ENCODE assay signal across 26 cellular contexts in genomic region chr9:95343725-95344287, GRCh38. TPM values are rescaled to one million over a fixed set of nuclear protein-coding genes. Genes with fewer than 3 reads are reported as not detected.
DNase-seq lines count a peak whose midpoint lies in the region; ATAC-seq and TF ChIP-seq lines count a peak whose summit lies in the region.
"Had no signal": no experiment of that assay in that cellular context is flagged by ENCODE, and none has a peak within 500 bp of the region (broad histone marks: within the 10 kb centered on the region; RNA-seq: fewer than 3 reads in every experiment).

No MANE protein-coding gene starts in this region.

- no peak overlapping the region for H3K4me3 Mint-ChIP-seq in CD4-positive, alpha-beta T cell
- no peak overlapping the region for H3K4me3 Mint-ChIP-seq in T-helper 17 cell
- H3K4me3 Mint-ChIP-seq: activated B cell treated with CpG ODN at 0.5 μM for 24 hours; H9; natural killer cell treated with Interleukin-12 subunit alpha and Interleukin-12 subunit beta and Interleukin-15 and Interleukin-18, amount 100 ng/mL, for 72 hours; stimulated activated naive CD8-positive, alpha-beta T cell treated with anti-CD3 and anti-CD28 coated beads, Interleukin-15, Interleukin-2, amounts not matched to agents 100 ng/mL and 50 ng/mL, for 24 hours had no signal

- intact Hi-C loops in CD4-positive, alpha-beta T cell (cut with DNase I, micrococcal nuclease), result no loop called here
- intact Hi-C loops in esophagus muscularis mucosa (cut with DNase I), result no loop called here

- peaks cover 19% of the 10 kb centered on the region for H3K27me3 Mint-ChIP-seq in CD4-positive, alpha-beta T cell
- H3K27me3 Mint-ChIP-seq in T-helper 17 cell, result peaks cover 13% of the 10 kb centered on the region

- TF ChIP-seq EP300 in SK-N-SH (IDR thresholded peaks at IDR 0.05; ENCODE audit: borderline replicate concordance in 1 of 2, low read depth in 1 of 2, low read length in 1 of 2) (no peak), esophagus muscularis mucosa (IDR thresholded peaks at IDR 0.05) (no peak)

- no peak for TF ChIP-seq POLR2A in esophagus muscularis mucosa (IDR thresholded peaks at IDR 0.05; ENCODE audit: low read depth)

- no peaks in the 10 kb centered on the region for H3K9me2 ChIP-seq in SK-N-SH

- no peak overlapping the region for H3K27ac ChIP-seq in SK-N-SH (ENCODE audit: low read depth in 2 of 2, low read length in 1 of 2)
- H3K27ac ChIP-seq in CD4-positive, alpha-beta T cell (ENCODE audit: low read depth, low read length), result no peak overlapping the region
- no peak overlapping the region for H3K27ac ChIP-seq in esophagus muscularis mucosa (replicated peaks in 1 of 4)
- H3K27ac ChIP-seq: C4-2B had no signal

- CTCF ChIA-PET in SK-N-SH (lab: Yijun Ruan, JAX), result no interaction called here
- CTCF ChIA-PET in CD4-positive, alpha-beta T cell (lab: Charles Lee), result no interaction called here

- no peaks in the 10 kb centered on the region for H3K36me3 Mint-ChIP-seq in CD4-positive, alpha-beta T cell (ENCODE audit: low read depth)
- H3K36me3 Mint-ChIP-seq in T-helper 17 cell (ENCODE audit: low read depth), result peaks cover 6% of the 10 kb centered on the region
- H3K36me3 Mint-ChIP-seq: natural killer cell treated with Interleukin-12 subunit alpha and Interleukin-12 subunit beta and Interleukin-15 and Interleukin-18, amount 100 ng/mL, for 72 hours had no signal

- ATAC-seq in SK-N-SH treated with all-trans-retinoic acid at 6 μM for 48 hours (no peak; the same call in 1 of the 3 replicates), T-helper 17 cell (peak; percentile 58), HG02610 (IDR thresholded peaks at IDR 0.05; ENCODE audit: unreplicated experiment) (no peak), GM19324 (IDR thresholded peaks at IDR 0.05; ENCODE audit: low FRiP score, unreplicated experiment) (no peak)
- peak; percentile 44 for ATAC-seq in CD4-positive, alpha-beta T cell (ENCODE audit: poor library complexity)
- ATAC-seq: left cardiac atrium, mucosa of descending colon had no signal

- DNase-seq in SK-N-SH (no peak), T-helper 17 cell (no peak), esophagus muscularis mucosa (ENCODE audit: extremely low spot score) (peak; percentile 37), H4 (ENCODE audit: low spot score) (no peak)
- no peak for DNase-seq in CD4-positive, alpha-beta T cell
- DNase-seq: 8988T; activated B cell treated with CpG ODN at 0.5 μM for 24 hours; activated CD8-positive, alpha-beta memory T cell treated with anti-CD3 and anti-CD28 coated beads for 24 hours; activated naive CD4-positive, alpha-beta T cell treated with Interleukin-2 at 50 U/mL for 16 hours; activated T-cell treated with anti-CD3 and anti-CD28 coated beads, Interleukin-2, amount 50 U/mL, for 1 hour; Caco-2; DMS53; H9; hippocampal formation; Karpas-422; left cardiac atrium; mucosa of descending colon; NCI-H1694; NCI-H748 treated with DMSO at 0.1 percent for 48 hours had no signal

- no peaks in the 10 kb centered on the region; a peak in 1 of 4 replicates for H3K4me1 ChIP-seq in SK-N-SH (ENCODE audit: control insufficient read depth in 1 of 2, insufficient read depth in 2 of 2, low read depth in 1 of 2, low read length in 1 of 2)
- H3K4me1 ChIP-seq in esophagus muscularis mucosa, result peaks cover 0 to 11% (median 1%) of the 10 kb centered on the region in 4 donors
- H3K4me1 ChIP-seq: Caco-2 had no signal

- no peak overlapping the region for H3K4me3 ChIP-seq in SK-N-SH (ENCODE audit: low read depth in 2 of 2, low read length in 1 of 2)
- no peak overlapping the region for H3K4me3 ChIP-seq in esophagus muscularis mucosa
- H3K4me3 ChIP-seq: lung, mucosa of descending colon had no signal

- H3K9me3 ChIP-seq in SK-N-SH (no peaks in the 10 kb centered on the region), T-helper 17 cell (ENCODE audit: control insufficient read depth, low read length, poor library complexity, severe bottlenecking) (no peaks in the 10 kb centered on the region), esophagus muscularis mucosa (no peaks in the 10 kb centered on the region)
- H3K9me3 ChIP-seq in CD4-positive, alpha-beta T cell (ENCODE audit: control insufficient read depth, low read length), result no peaks in the 10 kb centered on the region
- H3K9me3 ChIP-seq: Caco-2, mucosa of descending colon had no signal

- no peaks in the 10 kb centered on the region for H3K36me3 ChIP-seq in SK-N-SH (replicated peaks in 1 of 2; ENCODE audit: control insufficient read depth in 1 of 2, insufficient read depth in 2 of 2, low read length in 1 of 2)
- no peaks in the 10 kb centered on the region for H3K36me3 ChIP-seq in esophagus muscularis mucosa

- H3K9me3 Mint-ChIP-seq in CD4-positive, alpha-beta T cell, result no peaks in the 10 kb centered on the region
- H3K9me3 Mint-ChIP-seq: activated B cell treated with CpG ODN at 0.5 μM for 24 hours; H9; natural killer cell treated with Interleukin-12 subunit alpha and Interleukin-12 subunit beta and Interleukin-15 and Interleukin-18, amount 100 ng/mL, for 72 hours; stimulated activated naive CD8-positive, alpha-beta T cell treated with anti-CD3 and anti-CD28 coated beads, Interleukin-15, Interleukin-2, amounts not matched to agents 100 ng/mL and 50 ng/mL, for 24 hours had no signal

- 81% methylated on average over 6 of the region's 6 CpGs for WGBS in SK-N-SH (ENCODE audit: low lambda C conversion rate)
- 92% methylated on average over 6 of the region's 6 CpGs for WGBS in esophagus muscularis mucosa

- no peaks in the 10 kb centered on the region for H3F3A ChIP-seq in SK-N-SH (replicated peaks; ENCODE audit: insufficient read depth)

- H3K4me2 ChIP-seq in SK-N-SH, result no peak overlapping the region

- no peak for TF ChIP-seq RAD21 in SK-N-SH (IDR thresholded peaks at IDR 0.05; ENCODE audit: low read length)

- no peak overlapping the region for H2AFZ ChIP-seq in SK-N-SH (ENCODE audit: low read depth)

- H3K4me1 Mint-ChIP-seq in CD4-positive, alpha-beta T cell (ENCODE audit: low read depth), result peaks cover 11% of the 10 kb centered on the region
- H3K4me1 Mint-ChIP-seq in T-helper 17 cell, result peaks cover 18% of the 10 kb centered on the region
- H3K4me1 Mint-ChIP-seq: activated B cell treated with CpG ODN at 0.5 μM for 24 hours had no signal

- POLR2A ChIA-PET in SK-N-SH (lab: Yijun Ruan, JAX), result no interaction called here
- POLR2A ChIA-PET in CD4-positive, alpha-beta T cell (lab: Charles Lee), result no interaction called here

- no peak overlapping the region for H3K9ac ChIP-seq in SK-N-SH

- H3K27me3 ChIP-seq in SK-N-SH (ENCODE audit: insufficient read depth), result no peaks in the 10 kb centered on the region
- peaks cover 9% of the 10 kb centered on the region for H3K27me3 ChIP-seq in CD4-positive, alpha-beta T cell (ENCODE audit: control insufficient read depth, insufficient read depth, low read length)
- peaks cover 0 to 9% (median 2%) of the 10 kb centered on the region in 4 donors for H3K27me3 ChIP-seq in esophagus muscularis mucosa

- H3K27ac Mint-ChIP-seq in CD4-positive, alpha-beta T cell, result no peak overlapping the region
- peak overlapping the region; percentile 8 for H3K27ac Mint-ChIP-seq in T-helper 17 cell
- H3K27ac Mint-ChIP-seq: activated B cell treated with CpG ODN at 0.5 μM for 24 hours; H9; natural killer cell treated with Interleukin-12 subunit alpha and Interleukin-12 subunit beta and Interleukin-15 and Interleukin-18, amount 100 ng/mL, for 72 hours; stimulated activated naive CD8-positive, alpha-beta T cell treated with anti-CD3 and anti-CD28 coated beads, Interleukin-15, Interleukin-2, amounts not matched to agents 100 ng/mL and 50 ng/mL, for 24 hours had no signal

- no peaks in the 10 kb centered on the region for H4K20me1 ChIP-seq in SK-N-SH (ENCODE audit: insufficient read depth)

- no peaks in the 10 kb centered on the region for H3K79me2 ChIP-seq in SK-N-SH (ENCODE audit: insufficient read depth)

- TF ChIP-seq CTCF in SK-N-SH (IDR thresholded peaks at IDR 0.05) (no peak), esophagus muscularis mucosa (IDR thresholded peaks at IDR 0.05) (no peak)
- TF ChIP-seq CTCF in CD4-positive, alpha-beta T cell (IDR thresholded peaks at IDR 0.05), result no peak

TF ChIP-seq in SK-N-SH, 30 proteins besides CTCF, POLR2A, EP300 and RAD21:
- TF ChIP-seq SIN3A (IDR thresholded peaks at IDR 0.05; ENCODE audit: borderline replicate concordance, low read depth, low read length) (no peak), PBX3 (IDR thresholded peaks at IDR 0.05) (peak; percentile 31; the same call in 1 of the 2 replicates), TCF12 (IDR thresholded peaks at IDR 0.05) (peak; percentile 69), JUND (IDR thresholded peaks at IDR 0.05) (peak; percentile 28; the same call in 1 of the 2 replicates)

TF ChIP-seq in SK-N-SH treated with all-trans-retinoic acid at 6 μM for 48 hours, 23 proteins besides CTCF, POLR2A, EP300 and RAD21 (continues in another document):
- no peak for TF ChIP-seq ARNTL (CRISPR knock-in tag; IDR thresholded peaks at IDR 0.05; ENCODE audit: borderline replicate concordance, low read depth)
- TF ChIP-seq PATZ1 (CRISPR knock-in tag; IDR thresholded peaks at IDR 0.05; ENCODE audit: borderline replicate concordance), result no peak
- no peak for TF ChIP-seq ZNF8 (CRISPR knock-in tag; IDR thresholded peaks at IDR 0.05)

RNA-seq across cellular contexts. Expression of gene FANCC, which starts 26.3 kb away (rescaled TPM):
- 3.5 and 4.5 TPM in 2 replicates for polyA plus RNA-seq in SK-N-SH (2012; rRNA removed)
- 3.2 and 3.7 TPM in 2 replicates for polyA plus RNA-seq in SK-N-SH (2012; cell fraction: cytosol; rRNA removed)
- 5.6 and 7.9 TPM in 2 replicates for polyA plus RNA-seq in SK-N-SH (2012; cell fraction: nucleus; rRNA removed)
- total RNA-seq in CD4-positive, alpha-beta T cell, result 1 to 10 TPM; 5.7 to 6.3 TPM
- 1 to 10 TPM; 3.7 to 3.9 TPM for total RNA-seq in T-helper 17 cell
- total RNA-seq in esophagus muscularis mucosa, result 1 to 10 TPM; 5.3 to 9.5 (median 6.8) TPM
- total RNA-seq in H4 (2014; rRNA removed; shearing (Covaris generic)), result 8.7 and 12.3 TPM in 2 replicates

Comparison
In these comparisons a context has a peak if more than half of its experiments do, and no peak if none do; other contexts are left out.
1. ATAC-seq: peak in CD4-positive, alpha-beta T cell (single experiment) and T-helper 17 cell (single experiment); none in SK-N-SH treated with all-trans-retinoic acid at 6 μM for 48 hours (single experiment), HG02610 (single experiment) and GM19324 (single experiment).